In genomic region chr6:79188885-79189505, GRCh38 we compare ENCODE assay signal across 15 cellular contexts.
"Had no signal": no experiment of that assay in that cellular context is flagged by ENCODE, and none has a peak within 500 bp of the region (broad histone marks: within the 10 kb centered on the region; RNA-seq: fewer than 3 reads in every experiment).

No MANE protein-coding gene starts in this region.

- DNase-seq: activated CD4-positive, alpha-beta T cell treated with anti-CD3 and anti-CD28 coated beads for 36 hours; activated CD8-positive, alpha-beta memory T cell treated with anti-CD3 and anti-CD28 coated beads, Interleukin-2, amount 50 U/mL, for 4 hours; activated CD8-positive, alpha-beta T cell treated with anti-CD3 and anti-CD28 coated beads for 36 hours; activated gamma-delta T cell treated with Interleukin-2 at 50 U/mL for 16 hours; activated naive CD8-positive, alpha-beta T cell treated with anti-CD3 and anti-CD28 coated beads for 36 hours; activated T-cell treated with anti-CD3 and anti-CD28 coated beads, Interleukin-2, amount 50 U/mL, for 72 hours; stimulated activated CD4-positive, alpha-beta T cell treated with anti-CD3 and anti-CD28 coated beads, Interleukin-4, amount 100 ng/mL, for 1 hour; stimulated activated CD8-positive, alpha-beta memory T cell treated with anti-CD3 and anti-CD28 coated beads, Interleukin-4, amount 100 ng/mL, for 48 hours; stimulated activated naive CD8-positive, alpha-beta T cell treated with anti-CD3 and anti-CD28 coated beads, Interleukin-15, Interleukin-2, amounts not matched to agents 100 U/mL and 50 U/mL, for 24 hours; T-cell; T1000; testis had no signal

- H3K27me3 Mint-ChIP-seq: activated CD8-positive, alpha-beta T cell treated with anti-CD3 and anti-CD28 coated beads for 36 hours had no signal

- H3K4me3 Mint-ChIP-seq: activated CD4-positive, alpha-beta T cell treated with anti-CD3 and anti-CD28 coated beads for 36 hours; activated CD8-positive, alpha-beta T cell treated with anti-CD3 and anti-CD28 coated beads for 36 hours; activated naive CD8-positive, alpha-beta T cell treated with anti-CD3 and anti-CD28 coated beads for 36 hours; activated T-cell treated with anti-CD3 and anti-CD28 coated beads, Interleukin-2, amount 50 U/mL, for 72 hours; natural killer cell treated with Interleukin-12 subunit alpha and Interleukin-12 subunit beta and Interleukin-15 and Interleukin-18, amount 100 ng/mL, for 72 hours; T-cell had no signal

- H3K4me1 ChIP-seq: testis had no signal

- H3K36me3 ChIP-seq: cardiac muscle cell had no signal

- H3K9me3 ChIP-seq: testis had no signal

- H3K4me3 ChIP-seq: cardiac muscle cell, testis had no signal

- H3K27ac ChIP-seq: cardiac muscle cell, testis, VCaP had no signal

- H3K27ac Mint-ChIP-seq: activated CD4-positive, alpha-beta T cell treated with anti-CD3 and anti-CD28 coated beads for 36 hours; activated CD8-positive, alpha-beta T cell treated with anti-CD3 and anti-CD28 coated beads for 36 hours; activated naive CD8-positive, alpha-beta T cell treated with anti-CD3 and anti-CD28 coated beads for 36 hours; activated T-cell treated with anti-CD3 and anti-CD28 coated beads, Interleukin-2, amount 50 U/mL, for 72 hours; natural killer cell treated with Interleukin-12 subunit alpha and Interleukin-12 subunit beta and Interleukin-15 and Interleukin-18, amount 100 ng/mL, for 72 hours; T-cell had no signal

- H3K27me3 ChIP-seq: cardiac muscle cell, testis had no signal

- H3K4me1 Mint-ChIP-seq: activated CD4-positive, alpha-beta T cell treated with anti-CD3 and anti-CD28 coated beads for 36 hours; activated naive CD8-positive, alpha-beta T cell treated with anti-CD3 and anti-CD28 coated beads for 36 hours; T-cell had no signal
